Comparison of ENCODE assay signal across 1 cellular context in genomic region chr14:104805941-104806624, GRCh38.
TF ChIP-seq lines count a peak whose summit lies in the region.

No MANE protein-coding gene starts in this region.

TF ChIP-seq in SK-N-SH, 30 proteins besides CTCF, POLR2A, EP300 and RAD21 (continued from another document):
- TF ChIP-seq ZBTB33 (IDR thresholded peaks at IDR 0.05; ENCODE audit: borderline replicate concordance, low read depth) (no peak), REST (IDR thresholded peaks at IDR 0.05; ENCODE audit: low read depth, low read length) (no peak), SMC3 (IDR thresholded peaks at IDR 0.05; ENCODE audit: low read depth, low read length) (no peak), TEAD4 (IDR thresholded peaks at IDR 0.05; ENCODE audit: borderline replicate concordance, insufficient read depth) (no peak), RCOR1 (IDR thresholded peaks at IDR 0.05; ENCODE audit: low read length) (no peak), GATA2 (CRISPR knock-in tag; IDR thresholded peaks at IDR 0.05) (no peak), TAF1 (IDR thresholded peaks at IDR 0.05; ENCODE audit: borderline replicate concordance, low read depth, low read length) (no peak), ELF1 (IDR thresholded peaks at IDR 0.05) (no peak), USF2 (IDR thresholded peaks at IDR 0.05; ENCODE audit: borderline replicate concordance, low read depth, low read length) (no peak), IRF3 (IDR thresholded peaks at IDR 0.05; ENCODE audit: low read depth, low read length) (no peak), GABPA (IDR thresholded peaks at IDR 0.05; ENCODE audit: low read depth) (no peak), JUND (IDR thresholded peaks at IDR 0.05) (no peak), POLR2AphosphoS5 (IDR thresholded peaks at IDR 0.05; ENCODE audit: low read depth, low read length) (no peak)
TF ChIP-seq in SK-N-SH: peak in this region for 0.
